23 cellular contexts compared by ENCODE assay signal in the genomic region with DNA sequence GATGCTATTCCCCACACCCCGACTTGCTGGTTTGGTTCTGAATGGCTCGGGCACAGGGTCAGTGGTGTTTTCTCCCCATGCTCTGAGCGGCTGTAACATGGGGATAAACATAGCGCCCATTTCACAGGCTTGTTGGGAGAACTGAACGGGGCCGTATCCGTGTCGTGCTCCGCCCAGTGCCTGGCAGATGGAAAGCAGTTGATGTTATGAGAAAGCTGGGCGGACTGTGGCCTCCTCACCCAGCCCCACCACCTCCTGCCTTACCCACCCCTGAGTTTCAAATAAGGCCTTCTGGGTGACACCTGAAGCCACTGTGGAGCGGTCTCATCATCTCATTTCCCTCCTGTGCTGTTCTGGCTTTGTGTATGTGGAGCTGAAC. TPM values are rescaled to one million over a fixed set of nuclear protein-coding genes. Genes with fewer than 3 reads are reported as not detected.
DNase-seq lines count a peak whose midpoint lies in the region; ATAC-seq and TF ChIP-seq lines count a peak whose summit lies in the region.
"Had no signal": no experiment of that assay in that cellular context is flagged by ENCODE, and none has a peak within 500 bp of the region (broad histone marks: within the 10 kb centered on the region; RNA-seq: fewer than 3 reads in every experiment).

No MANE protein-coding gene starts in this region.

- H3K27ac Mint-ChIP-seq in CD14-positive monocyte: peak overlapping the region in 4 of 7 donors; percentile 42 to 70 (median 66)
- H3K27ac Mint-ChIP-seq in IgD-negative memory B cell: peak overlapping the region in 2 of 3 donors; percentile 77 to 83
- no peak overlapping the region for H3K27ac Mint-ChIP-seq in chondrocyte (ENCODE audit: unreplicated experiment)
- H3K27ac Mint-ChIP-seq: nephron, progenitor cell of endocrine pancreas had no signal

- H3K4me1 Mint-ChIP-seq in CD14-positive monocyte (peaks cover 32% of the 10 kb centered on the region), IgD-negative memory B cell (peaks cover 13 to 21% (median 18%) of the 10 kb centered on the region in 3 donors), chondrocyte (ENCODE audit: low read depth) (peaks cover 14% of the 10 kb centered on the region)

- intact Hi-C loops in CD14-positive monocyte (cut with micrococcal nuclease): loop anchor here (10.0 kb wide), 3 partner anchors 51 to 311 kb away; partner anchors contain the start of gene TEX53 (in 1 of the 2)

- H3K36me3 Mint-ChIP-seq in CD14-positive monocyte (peaks cover 92 to 98% of the 10 kb centered on the region in 2 donors), IgD-negative memory B cell (peaks cover 3% of the 10 kb centered on the region), chondrocyte (ENCODE audit: low read depth) (peaks cover 52% of the 10 kb centered on the region)

- H3K4me3 Mint-ChIP-seq in CD14-positive monocyte: no peak overlapping the region
- H3K4me3 Mint-ChIP-seq in IgD-negative memory B cell: no peak overlapping the region
- H3K4me3 Mint-ChIP-seq in chondrocyte (ENCODE audit: unreplicated experiment): no peak overlapping the region
- H3K4me3 Mint-ChIP-seq: nephron had no signal

- H3K4me1 ChIP-seq in neutrophil (ENCODE audit: control insufficient read depth in 1 of 2, insufficient read depth in 1 of 2, low read depth in 1 of 2, low read length in 1 of 2): peaks cover 15 to 19% of the 10 kb centered on the region in 2 experiments

- H3K9me3 Mint-ChIP-seq in CD14-positive monocyte: peaks cover 0 to 5% (median 0%) of the 10 kb centered on the region in 7 donors
- H3K9me3 Mint-ChIP-seq in IgD-negative memory B cell: no peaks in the 10 kb centered on the region
- no peaks in the 10 kb centered on the region for H3K9me3 Mint-ChIP-seq in chondrocyte (ENCODE audit: low read depth)
- H3K9me3 Mint-ChIP-seq: nephron had no signal

- H3K36me3 ChIP-seq in neutrophil: peaks cover 100% of the 10 kb centered on the region

- no peak for ATAC-seq in GM21528 (IDR thresholded peaks at IDR 0.05; ENCODE audit: low FRiP score, unreplicated experiment)
- ATAC-seq in HG03460 (IDR thresholded peaks at IDR 0.05; ENCODE audit: unreplicated experiment): no peak
- no peak for ATAC-seq in HG03354 (IDR thresholded peaks at IDR 0.05; ENCODE audit: poor library complexity, severe bottlenecking, unreplicated experiment)
- ATAC-seq: HCT116 had no signal

- no peak overlapping the region for H3K4me3 ChIP-seq in neutrophil (ENCODE audit: low read depth in 1 of 2, low read length in 1 of 2)
- H3K4me3 ChIP-seq: ascending aorta, Peyer's patch had no signal

- peak overlapping the region; percentile 20 for H3K27ac ChIP-seq in neutrophil
- H3K27ac ChIP-seq: ascending aorta had no signal

- H3K9me3 ChIP-seq in neutrophil: peaks cover 16% of the 10 kb centered on the region
- H3K9me3 ChIP-seq: ascending aorta, Caco-2, Peyer's patch had no signal

- peaks cover 0 to 2% (median 0%) of the 10 kb centered on the region in 3 donors for H3K27me3 Mint-ChIP-seq in CD14-positive monocyte (ENCODE audit: low read depth in 3 of 3)
- H3K27me3 Mint-ChIP-seq in IgD-negative memory B cell: no peaks in the 10 kb centered on the region
- no peaks in the 10 kb centered on the region for H3K27me3 Mint-ChIP-seq in chondrocyte (ENCODE audit: low read depth)
- H3K27me3 Mint-ChIP-seq: progenitor cell of endocrine pancreas had no signal

- H3K27me3 ChIP-seq in neutrophil: no peaks in the 10 kb centered on the region
- H3K27me3 ChIP-seq: ascending aorta, Peyer's patch had no signal

- DNase-seq in CD14-positive monocyte (ENCODE audit: low spot score) (no peak), chondrocyte (ENCODE audit: low spot score) (peak; percentile 50)
- DNase-seq in effector CD4-positive, alpha-beta T cell: no peak
- DNase-seq: activated CD4-positive, CD25-positive, alpha-beta regulatory T cell; activated gamma-delta T cell treated with Interleukin-2 at 50 U/mL for 16 hours; Caco-2; cerebellar nuclear complex; KG1; NCI-H1930; NK-92 treated with Interleukin-12 subunit alpha and Interleukin-12 subunit beta, amount 100 ng/mL, for 24 hours; Peyer's patch; small intestine had no signal

- TF ChIP-seq CTCF in CD14-positive monocyte (IDR thresholded peaks at IDR 0.05) (no peak), chondrocyte (IDR thresholded peaks at IDR 0.05) (no peak), neutrophil (IDR thresholded peaks at IDR 0.05) (no peak)

RNA-seq across cellular contexts. Expression of gene ORM2, which starts 14.5 kb away (rescaled TPM):
- polyA plus RNA-seq in CD14-positive monocyte (under 1 TPM in 1 of 2 donors, not detected in 1; 0.30 TPM), IgD-negative memory B cell (not detected)
- not detected in 3 replicates for total RNA-seq in chondrocyte
- total RNA-seq: lung microvascular endothelial cell, Peyer's patch, SK-MEL-5 had no signal

RNA-seq across cellular contexts. Expression of gene ORM1, which starts 21.3 kb away (rescaled TPM):
- 1 to 10 TPM; 2.2 to 2.8 TPM for polyA plus RNA-seq in CD14-positive monocyte
- polyA plus RNA-seq in IgD-negative memory B cell: not detected
- total RNA-seq in chondrocyte: not detected in 3 replicates
- total RNA-seq: lung microvascular endothelial cell, Peyer's patch, SK-MEL-5 had no signal

RNA-seq across cellular contexts. Expression of gene AKNA, which starts 43.6 kb away (rescaled TPM):
- polyA plus RNA-seq in CD14-positive monocyte (1 to 10 TPM; 3.3 to 7.3 TPM), IgD-negative memory B cell (25.4 TPM)
- 19.1 to 43.1 TPM (median 43.0 TPM) in 3 replicates for total RNA-seq in chondrocyte
